Comparison of ENCODE assay signal across 8 cellular contexts in genomic region chr15:60932051-60932915, GRCh38.
DNase-seq lines count a peak whose midpoint lies in the region; ATAC-seq, FAIRE-seq and TF ChIP-seq lines count a peak whose summit lies in the region.

No MANE protein-coding gene starts in this region.

- peaks cover 5 to 43% of the 10 kb centered on the region in 2 donors for H3K4me1 ChIP-seq in thoracic aorta (ENCODE audit: control insufficient read depth in 1 of 2, low read depth in 2 of 2)
- no peaks in the 10 kb centered on the region for H3K4me1 ChIP-seq in small intestine (ENCODE audit: control insufficient read depth in 2 of 2, insufficient read depth in 1 of 2, low read depth in 1 of 2, low read length in 1 of 2)

- no peak overlapping the region for H3K27ac Mint-ChIP-seq in Calu3 (ENCODE audit: unreplicated experiment)

- no peak overlapping the region for H3K4me3 Mint-ChIP-seq in Calu3 (ENCODE audit: low read depth, unreplicated experiment)

- H3K27ac ChIP-seq in thoracic aorta (no peak overlapping the region), small intestine (ENCODE audit: low read depth in 1 of 2, low read length in 1 of 2) (no peak overlapping the region)

- H3K4me3 ChIP-seq in thoracic aorta = no peak overlapping the region
- no peak overlapping the region for H3K4me3 ChIP-seq in small intestine (ENCODE audit: low read depth in 1 of 2, low read length in 2 of 2)

- CTCF ChIA-PET in Calu3 (lab: Charles Lee) = interaction anchor here (0.5 to 2.0 kb wide), 23 partner anchors 9 to 912 kb away, joined by 3 to 37 read pairs (median 4); no protein-coding TSS in a partner anchor

- intact Hi-C loops in Calu3 (cut with micrococcal nuclease; ENCODE audit: unreplicated experiment) = loop anchor here (1.0 to 5.0 kb wide), 3 partner anchors 342 to 425 kb away; no protein-coding TSS in a partner anchor

- no peaks in the 10 kb centered on the region for H3K9me3 Mint-ChIP-seq in Calu3 (ENCODE audit: low read depth, unreplicated experiment)

- H3K4me1 Mint-ChIP-seq in Calu3 (ENCODE audit: low read depth, unreplicated experiment) = peaks cover 27% of the 10 kb centered on the region

- H3K36me3 ChIP-seq in thoracic aorta = no peaks in the 10 kb centered on the region
- H3K36me3 ChIP-seq in small intestine (ENCODE audit: control insufficient read depth in 2 of 2, insufficient read depth in 2 of 2, low read length in 2 of 2) = no peaks in the 10 kb centered on the region

- DNase-seq in Calu3 (peak; percentile 81), amniotic epithelial cell (ENCODE audit: low read depth) (peak; percentile 93), mucosa of gallbladder (ENCODE audit: low spot score) (peak; percentile 74), thoracic aorta (ENCODE audit: low spot score) (peak; percentile 42), D721Med (ENCODE audit: insufficient read length, low spot score) (no peak), small intestine (no peak)

- 66 to 84% (median 75%) methylated on average over 8 of the region's 8 CpGs for WGBS in small intestine, 3 donors

- no TSS peak for BruUV-seq in Calu3 (replicated peaks; lab: Mats Ljungman, UMichigan)

- TF ChIP-seq CTCF in Calu3 (IDR thresholded peaks at IDR 0.05; ENCODE audit: unreplicated experiment) (no peak), thoracic aorta (IDR thresholded peaks at IDR 0.05) (no peak), D721Med (IDR thresholded peaks at IDR 0.05; ENCODE audit: insufficient read depth, missing control alignments) (no peak)

- FAIRE-seq in D721Med (lab: Jason Lieb, UNC) (no peak), small intestine (lab: Jason Lieb, UNC) (no peak)

- H3K36me3 Mint-ChIP-seq in Calu3 (ENCODE audit: insufficient read depth, unreplicated experiment) = no peaks in the 10 kb centered on the region

- H3K27me3 ChIP-seq in thoracic aorta (replicated peaks; ENCODE audit: insufficient read depth) (no peaks in the 10 kb centered on the region), small intestine (ENCODE audit: control insufficient read depth in 2 of 2, insufficient read depth in 2 of 2, low read length in 2 of 2) (no peaks in the 10 kb centered on the region)

- peaks cover 16% of the 10 kb centered on the region for H3K27me3 Mint-ChIP-seq in Calu3 (ENCODE audit: unreplicated experiment)

- ATAC-seq in SK-N-SH treated with all-trans-retinoic acid at 6 μM for 48 hours = peak; percentile 71
- ATAC-seq in thoracic aorta (ENCODE audit: insufficient number of reproducible peaks, low FRiP score, low read depth) = peak; percentile 53
- no peak for ATAC-seq in GM19455 (IDR thresholded peaks at IDR 0.05; ENCODE audit: unreplicated experiment)

- H3K9me3 ChIP-seq in thoracic aorta (no peaks in the 10 kb centered on the region), small intestine (ENCODE audit: control insufficient read depth, low read depth) (no peaks in the 10 kb centered on the region)

TF ChIP-seq in SK-N-SH treated with all-trans-retinoic acid at 6 μM for 48 hours, 23 proteins besides CTCF, POLR2A, EP300 and RAD21:
- no peak for TF ChIP-seq TCF4 (CRISPR knock-in tag; IDR thresholded peaks at IDR 0.05; ENCODE audit: borderline replicate concordance)
- TF ChIP-seq ISL1 (CRISPR knock-in tag; IDR thresholded peaks at IDR 0.05) = no peak
- TF ChIP-seq CSRNP3 (CRISPR knock-in tag; IDR thresholded peaks at IDR 0.05) = no peak
- no peak for TF ChIP-seq CSDC2 (CRISPR knock-in tag; IDR thresholded peaks at IDR 0.05)
- no peak for TF ChIP-seq ZC3H10 (CRISPR knock-in tag; IDR thresholded peaks at IDR 0.05)
- no peak for TF ChIP-seq TOX (CRISPR knock-in tag; IDR thresholded peaks at IDR 0.05; ENCODE audit: borderline replicate concordance)
- no peak for TF ChIP-seq GLIS3 (CRISPR knock-in tag; IDR thresholded peaks at IDR 0.05)
- TF ChIP-seq RARB (CRISPR knock-in tag; IDR thresholded peaks at IDR 0.05) = no peak
- no peak for TF ChIP-seq ZNF70 (CRISPR knock-in tag; IDR thresholded peaks at IDR 0.05)
- no peak for TF ChIP-seq BACH2 (CRISPR knock-in tag; IDR thresholded peaks at IDR 0.05; ENCODE audit: borderline replicate concordance)
- no peak for TF ChIP-seq SNAI2 (CRISPR knock-in tag; IDR thresholded peaks at IDR 0.05)
- TF ChIP-seq, protein P1, sequence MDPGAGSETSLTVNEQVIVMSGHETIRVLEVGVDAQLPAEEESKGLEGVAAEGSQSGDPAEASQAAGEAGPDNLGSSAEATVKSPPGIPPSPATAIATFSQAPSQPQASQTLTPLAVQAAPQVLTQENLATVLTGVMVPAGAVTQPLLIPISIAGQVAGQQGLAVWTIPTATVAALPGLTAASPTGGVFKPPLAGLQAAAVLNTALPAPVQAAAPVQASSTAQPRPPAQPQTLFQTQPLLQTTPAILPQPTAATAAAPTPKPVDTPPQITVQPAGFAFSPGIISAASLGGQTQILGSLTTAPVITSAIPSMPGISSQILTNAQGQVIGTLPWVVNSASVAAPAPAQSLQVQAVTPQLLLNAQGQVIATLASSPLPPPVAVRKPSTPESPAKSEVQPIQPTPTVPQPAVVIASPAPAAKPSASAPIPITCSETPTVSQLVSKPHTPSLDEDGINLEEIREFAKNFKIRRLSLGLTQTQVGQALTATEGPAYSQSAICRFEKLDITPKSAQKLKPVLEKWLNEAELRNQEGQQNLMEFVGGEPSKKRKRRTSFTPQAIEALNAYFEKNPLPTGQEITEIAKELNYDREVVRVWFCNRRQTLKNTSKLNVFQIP (CRISPR knock-in tag; IDR thresholded peaks at IDR 0.05; ENCODE audit: borderline replicate concordance, low read depth) = no peak
- no peak for TF ChIP-seq OSR1 (CRISPR knock-in tag; IDR thresholded peaks at IDR 0.05)
TF ChIP-seq in SK-N-SH treated with all-trans-retinoic acid at 6 μM for 48 hours: peak in this region for 0.

Comparison
In these comparisons a context has a peak if more than half of its experiments do, and no peak if none do; other contexts are left out.
1. DNase-seq: peak in Calu3 (single experiment), amniotic epithelial cell (single experiment), mucosa of gallbladder (single experiment) and thoracic aorta (single experiment); none in D721Med (single experiment) and small intestine (single experiment).